In genomic region chr11:9802291-9802861, GRCh38 we compare ENCODE assay signal across 11 cellular contexts.
DNase-seq lines count a peak whose midpoint lies in the region; ATAC-seq and TF ChIP-seq lines count a peak whose summit lies in the region.
"Had no signal": no experiment of that assay in that cellular context is flagged by ENCODE, and none has a peak within 500 bp of the region (broad histone marks: within the 10 kb centered on the region; RNA-seq: fewer than 3 reads in every experiment).

No MANE protein-coding gene starts in this region.

- peak overlapping the region in 1 of 2 donors; percentile 18 for H3K9ac ChIP-seq in stomach smooth muscle (ENCODE audit: low read length in 2 of 2)

- H3K27me3 ChIP-seq in cardiac muscle cell (no peaks in the 10 kb centered on the region), stomach smooth muscle (ENCODE audit: control insufficient read depth in 1 of 2, insufficient read depth in 2 of 2, low read length in 2 of 2) (no peaks in the 10 kb centered on the region)

- peaks cover 65% of the 10 kb centered on the region for H3K4me1 Mint-ChIP-seq in HFFc6 (ENCODE audit: low read depth)
- H3K4me1 Mint-ChIP-seq in activated naive CD8-positive, alpha-beta T cell treated with anti-CD3 and anti-CD28 coated beads for 36 hours: peaks cover 18% of the 10 kb centered on the region

- H3K27ac ChIP-seq in cardiac muscle cell (peak overlapping the region; percentile 25), stomach smooth muscle (ENCODE audit: low read length) (peak overlapping the region; percentile 26)
- H3K27ac ChIP-seq: WERI-Rb-1 had no signal

- ATAC-seq in GM19463 (IDR thresholded peaks at IDR 0.05; ENCODE audit: unreplicated experiment): no peak
- ATAC-seq: HepG2 had no signal

- peaks cover 36% of the 10 kb centered on the region for H3K36me3 Mint-ChIP-seq in HFFc6 (ENCODE audit: low read depth)
- peaks cover 32% of the 10 kb centered on the region for H3K36me3 Mint-ChIP-seq in activated naive CD8-positive, alpha-beta T cell treated with anti-CD3 and anti-CD28 coated beads for 36 hours

- peaks cover 3% of the 10 kb centered on the region; the same call in 1 of the 2 replicates for H3K27me3 Mint-ChIP-seq in HFFc6 (ENCODE audit: insufficient read depth)
- no peaks in the 10 kb centered on the region for H3K27me3 Mint-ChIP-seq in activated naive CD8-positive, alpha-beta T cell treated with anti-CD3 and anti-CD28 coated beads for 36 hours

- H3K36me3 ChIP-seq in cardiac muscle cell: peaks cover under 1% of the 10 kb centered on the region
- H3K36me3 ChIP-seq in stomach smooth muscle (ENCODE audit: control insufficient read depth in 2 of 2, insufficient read depth in 2 of 2, low read length in 2 of 2): peaks cover 0 to 6% of the 10 kb centered on the region in 2 donors

- H3K9me3 ChIP-seq in cardiac muscle cell (ENCODE audit: low read depth) (no peaks in the 10 kb centered on the region), stomach smooth muscle (ENCODE audit: control insufficient read depth in 2 of 2, low read length in 2 of 2) (no peaks in the 10 kb centered on the region)

- H3K4me3 ChIP-seq in cardiac muscle cell (no peak overlapping the region), stomach smooth muscle (ENCODE audit: low read length in 2 of 2) (peak overlapping the region in 1 of 2 donors; percentile 32)

- peak overlapping the region; percentile 15 for H3K4me3 Mint-ChIP-seq in HFFc6
- no peak overlapping the region for H3K4me3 Mint-ChIP-seq in activated naive CD8-positive, alpha-beta T cell treated with anti-CD3 and anti-CD28 coated beads for 36 hours

- H3K9me3 Mint-ChIP-seq in HFFc6: no peaks in the 10 kb centered on the region
- H3K9me3 Mint-ChIP-seq in activated naive CD8-positive, alpha-beta T cell treated with anti-CD3 and anti-CD28 coated beads for 36 hours: no peaks in the 10 kb centered on the region

- peaks cover 16% of the 10 kb centered on the region for H3K4me1 ChIP-seq in cardiac muscle cell (ENCODE audit: low read depth)
- peaks cover 15% of the 10 kb centered on the region for H3K4me1 ChIP-seq in stomach smooth muscle (ENCODE audit: control insufficient read depth, insufficient read depth, low read length)

- TF ChIP-seq CTCF in HFFc6 (IDR thresholded peaks at IDR 0.05): no peak
- TF ChIP-seq CTCF in cardiac muscle cell (IDR thresholded peaks at IDR 0.05; ENCODE audit: low read depth, low read length): no peak

- peak overlapping the region; percentile 87 for H3K27ac Mint-ChIP-seq in HFFc6
- peak overlapping the region; percentile 61 for H3K27ac Mint-ChIP-seq in activated naive CD8-positive, alpha-beta T cell treated with anti-CD3 and anti-CD28 coated beads for 36 hours

- DNase-seq in HFFc6 (peak; percentile 90), cardiac muscle cell (ENCODE audit: low read depth in 1 of 2, low spot score in 1 of 2) (peak in 1 of 2 donors; percentile 74), germinal center (ENCODE audit: low spot score) (no peak), AML-193 (lab: John Stamatoyannopoulos, UW) (no peak), NCI-H82 (lab: John Stamatoyannopoulos, UW) (no peak)
- no peak for DNase-seq in activated naive CD8-positive, alpha-beta T cell treated with anti-CD3 and anti-CD28 coated beads for 36 hours
- DNase-seq: right cardiac atrium, WERI-Rb-1 had no signal
